Comparison of ENCODE assay signal across 40 cellular contexts in genomic region chr3:158680861-158681260, GRCh38. TPM values are rescaled to one million over a fixed set of nuclear protein-coding genes. Genes with fewer than 3 reads are reported as not detected.
"Had no signal": no experiment of that assay in that cellular context is flagged by ENCODE, and none has a peak within 500 bp of the region (broad histone marks: within the 10 kb centered on the region; RNA-seq: fewer than 3 reads in every experiment).

No MANE protein-coding gene starts in this region.

- H3K27me3 Mint-ChIP-seq: activated CD4-positive, alpha-beta memory T cell treated with anti-CD3 and anti-CD28 coated beads, Interleukin-2, amount 10 ng/mL, durations not matched to agents 7 days and 5 days; activated CD4-positive, alpha-beta T cell treated with anti-CD3 and anti-CD28 coated beads for 36 hours; activated CD4-positive, alpha-beta T cell treated with anti-CD3 and anti-CD28 coated beads, Interleukin-2, amount 10 ng/mL, durations not matched to agents 7 days and 5 days; activated CD8-positive, alpha-beta memory T cell treated with anti-CD3 and anti-CD28 coated beads, Interleukin-2, amount 10 ng/mL, durations not matched to agents 7 days and 5 days; activated naive CD4-positive, alpha-beta T cell treated with anti-CD3 and anti-CD28 coated beads, Interleukin-2, amount 10 ng/mL, durations not matched to agents 7 days and 5 days; activated naive CD4-positive, alpha-beta T cell treated with anti-CD3 and anti-CD28 coated beads, Interleukin-2, amount 50 U/mL, for 24 hours; activated naive CD8-positive, alpha-beta T cell; activated naive CD8-positive, alpha-beta T cell treated with anti-CD3 and anti-CD28 coated beads, Interleukin-2, amount 10 ng/mL, durations not matched to agents 7 days and 5 days; activated naive CD8-positive, alpha-beta T cell treated with anti-CD3 and anti-CD28 coated beads, Interleukin-2, amount 50 U/mL, for 24 hours; brain; central memory CD8-positive, alpha-beta T cell had no signal

- H3K9me3 Mint-ChIP-seq: activated CD4-positive, alpha-beta memory T cell treated with anti-CD3 and anti-CD28 coated beads, Interleukin-2, amount 10 ng/mL, durations not matched to agents 7 days and 5 days; activated CD4-positive, alpha-beta T cell treated with anti-CD3 and anti-CD28 coated beads, Interleukin-2, amount 10 ng/mL, durations not matched to agents 7 days and 5 days; activated naive CD4-positive, alpha-beta T cell treated with anti-CD3 and anti-CD28 coated beads, Interleukin-2, amount 10 ng/mL, durations not matched to agents 7 days and 5 days; activated naive CD4-positive, alpha-beta T cell treated with anti-CD3 and anti-CD28 coated beads, Interleukin-2, amount 50 U/mL, for 24 hours; activated naive CD8-positive, alpha-beta T cell treated with anti-CD3 and anti-CD28 coated beads, Interleukin-2, amount 10 ng/mL, durations not matched to agents 7 days and 5 days; activated naive CD8-positive, alpha-beta T cell treated with anti-CD3 and anti-CD28 coated beads, Interleukin-2, amount 50 U/mL, for 24 hours; activated T-cell treated with anti-CD3 and anti-CD28 coated beads, Interleukin-2, amount 50 U/mL, for 4 hours; activated T-helper 2 cell treated with anti-CD3 and anti-CD28 coated beads, Interferon-gamma antibody, Interleukin-2, Interleukin-4, amounts not matched to agents 10 μg/mL and 5 μg/mL and 100 μg/mL, durations not matched to agents 14 hours and 24 hours and 36 hours; brain; central memory CD8-positive, alpha-beta T cell; T-helper 1 cell treated with Interleukin-12 subunit alpha and Interleukin-12 subunit beta and Interleukin-4 antibody, amounts not matched to agents 30 μg/mL and 1 μg/mL, for 36 hours; T-helper 2 cell treated with Interferon-gamma antibody and Interleukin-4, amounts not matched to agents 5 μg/mL and 100 μg/mL, for 36 hours; WTC11 had no signal

- H3K36me3 ChIP-seq: colonic mucosa had no signal

- H3K27ac ChIP-seq: ascending aorta, cardiac muscle cell, colonic mucosa, WERI-Rb-1 had no signal

- DNase-seq: activated CD4-positive, alpha-beta memory T cell treated with anti-CD3 and anti-CD28 coated beads, Interleukin-2, amount 10 ng/mL, durations not matched to agents 7 days and 5 days; activated CD4-positive, alpha-beta T cell treated with anti-CD3 and anti-CD28 coated beads for 1 hour; activated CD4-positive, alpha-beta T cell treated with anti-CD3 and anti-CD28 coated beads for 36 hours; activated CD4-positive, alpha-beta T cell treated with anti-CD3 and anti-CD28 coated beads for 48 hours; activated CD4-positive, alpha-beta T cell treated with anti-CD3 and anti-CD28 coated beads, Interleukin-2, amount 10 ng/mL, durations not matched to agents 7 days and 5 days; activated CD4-positive, alpha-beta T cell treated with anti-CD3 and anti-CD28 coated beads, Interleukin-2, amount 50 U/mL, for 48 hours; activated CD4-positive, CD25-positive, alpha-beta regulatory T cell; activated CD8-positive, alpha-beta memory T cell treated with anti-CD3 and anti-CD28 coated beads for 24 hours; activated CD8-positive, alpha-beta memory T cell treated with anti-CD3 and anti-CD28 coated beads, Interleukin-2, amount 10 ng/mL, durations not matched to agents 7 days and 5 days; activated CD8-positive, alpha-beta memory T cell treated with anti-CD3 and anti-CD28 coated beads, Interleukin-2, amount 50 U/mL, for 48 hours; activated CD8-positive, alpha-beta T cell treated with anti-CD3 and anti-CD28 coated beads, Interleukin-2, amount 10 ng/mL, durations not matched to agents 7 days and 5 days; activated effector memory CD4-positive, alpha-beta T cell treated with Interleukin-2 at 50 U/mL for 16 hours; activated gamma-delta T cell; activated naive CD4-positive, alpha-beta T cell treated with anti-CD3 and anti-CD28 coated beads, Interleukin-2, amount 10 ng/mL, durations not matched to agents 7 days and 5 days; activated naive CD4-positive, alpha-beta T cell treated with Interleukin-2 at 50 U/mL for 16 hours; activated naive CD8-positive, alpha-beta T cell treated with anti-CD3 and anti-CD28 coated beads, Interleukin-2, amount 10 ng/mL, durations not matched to agents 7 days and 5 days; activated naive CD8-positive, alpha-beta T cell treated with anti-CD3 and anti-CD28 coated beads, Interleukin-2, amount 50 U/mL, for 24 hours; activated T-cell treated with anti-CD3 and anti-CD28 coated beads, Interleukin-2, amount 50 U/mL, for 1 hour; activated T-cell treated with anti-CD3 and anti-CD28 coated beads, Interleukin-2, amount 50 U/mL, for 4 hours; amygdala; anterior cingulate cortex; caudate nucleus; cerebellar nuclear complex; colonic mucosa; T-helper 2 cell; T-helper 9 cell; WERI-Rb-1 had no signal

- H3K27ac Mint-ChIP-seq: activated CD4-positive, alpha-beta memory T cell treated with anti-CD3 and anti-CD28 coated beads, Interleukin-2, amount 10 ng/mL, durations not matched to agents 7 days and 5 days; activated CD4-positive, alpha-beta T cell treated with anti-CD3 and anti-CD28 coated beads for 36 hours; activated CD4-positive, alpha-beta T cell treated with anti-CD3 and anti-CD28 coated beads, Interleukin-2, amount 10 ng/mL, durations not matched to agents 7 days and 5 days; activated CD8-positive, alpha-beta memory T cell treated with anti-CD3 and anti-CD28 coated beads, Interleukin-2, amount 10 ng/mL, durations not matched to agents 7 days and 5 days; activated CD8-positive, alpha-beta T cell treated with anti-CD3 and anti-CD28 coated beads, Interleukin-2, amount 10 ng/mL, durations not matched to agents 7 days and 5 days; activated naive CD4-positive, alpha-beta T cell treated with anti-CD3 and anti-CD28 coated beads, Interleukin-2, amount 10 ng/mL, durations not matched to agents 7 days and 5 days; activated naive CD4-positive, alpha-beta T cell treated with anti-CD3 and anti-CD28 coated beads, Interleukin-2, amount 50 U/mL, for 24 hours; activated naive CD8-positive, alpha-beta T cell; activated naive CD8-positive, alpha-beta T cell treated with anti-CD3 and anti-CD28 coated beads, Interleukin-2, amount 10 ng/mL, durations not matched to agents 7 days and 5 days; activated naive CD8-positive, alpha-beta T cell treated with anti-CD3 and anti-CD28 coated beads, Interleukin-2, amount 50 U/mL, for 24 hours; activated T-helper 2 cell treated with anti-CD3 and anti-CD28 coated beads, Interferon-gamma antibody, Interleukin-2, Interleukin-4, amounts not matched to agents 10 μg/mL and 5 μg/mL and 100 μg/mL, durations not matched to agents 14 hours and 24 hours and 36 hours; brain; T-helper 1 cell treated with Interleukin-12 subunit alpha and Interleukin-12 subunit beta and Interleukin-4 antibody, amounts not matched to agents 30 μg/mL and 1 μg/mL, for 36 hours; T-helper 2 cell treated with Interferon-gamma antibody and Interleukin-4, amounts not matched to agents 5 μg/mL and 100 μg/mL, for 36 hours; WTC11 had no signal

- H3K9me3 ChIP-seq: ascending aorta, colonic mucosa had no signal

- H3K4me1 ChIP-seq: ascending aorta, colonic mucosa had no signal

- H3K27me3 ChIP-seq: ascending aorta, cardiac muscle cell, colonic mucosa had no signal

- H3K4me3 ChIP-seq: ascending aorta, cardiac muscle cell, colonic mucosa had no signal

- H3K4me3 Mint-ChIP-seq: activated CD4-positive, alpha-beta memory T cell treated with anti-CD3 and anti-CD28 coated beads, Interleukin-2, amount 10 ng/mL, durations not matched to agents 7 days and 5 days; activated CD4-positive, alpha-beta T cell treated with anti-CD3 and anti-CD28 coated beads for 36 hours; activated CD4-positive, alpha-beta T cell treated with anti-CD3 and anti-CD28 coated beads, Interleukin-2, amount 10 ng/mL, durations not matched to agents 7 days and 5 days; activated CD8-positive, alpha-beta memory T cell treated with anti-CD3 and anti-CD28 coated beads, Interleukin-2, amount 10 ng/mL, durations not matched to agents 7 days and 5 days; activated CD8-positive, alpha-beta T cell treated with anti-CD3 and anti-CD28 coated beads, Interleukin-2, amount 10 ng/mL, durations not matched to agents 7 days and 5 days; activated naive CD4-positive, alpha-beta T cell treated with anti-CD3 and anti-CD28 coated beads, Interleukin-2, amount 10 ng/mL, durations not matched to agents 7 days and 5 days; activated naive CD4-positive, alpha-beta T cell treated with anti-CD3 and anti-CD28 coated beads, Interleukin-2, amount 50 U/mL, for 24 hours; activated naive CD8-positive, alpha-beta T cell; activated naive CD8-positive, alpha-beta T cell treated with anti-CD3 and anti-CD28 coated beads, Interleukin-2, amount 10 ng/mL, durations not matched to agents 7 days and 5 days; activated naive CD8-positive, alpha-beta T cell treated with anti-CD3 and anti-CD28 coated beads, Interleukin-2, amount 50 U/mL, for 24 hours; activated T-cell treated with anti-CD3 and anti-CD28 coated beads, Interleukin-2, amount 50 U/mL, for 4 hours; brain; central memory CD8-positive, alpha-beta T cell; T-helper 1 cell treated with Interleukin-12 subunit alpha and Interleukin-12 subunit beta and Interleukin-4 antibody, amounts not matched to agents 30 μg/mL and 1 μg/mL, for 36 hours; T-helper 2 cell treated with Interferon-gamma antibody and Interleukin-4, amounts not matched to agents 5 μg/mL and 100 μg/mL, for 36 hours; WTC11 had no signal

- ATAC-seq: activated CD4-positive, alpha-beta T cell treated with anti-CD3 and anti-CD28 coated beads for 36 hours; activated CD4-positive, CD25-positive, alpha-beta regulatory T cell treated with anti-CD3 and anti-CD28 coated beads, Interleukin-2, amount 50 U/mL, for 24 hours; activated CD8-positive, alpha-beta memory T cell treated with anti-CD3 and anti-CD28 coated beads, Interleukin-2, amount 10 ng/mL, durations not matched to agents 7 days and 5 days; activated CD8-positive, alpha-beta T cell treated with anti-CD3 and anti-CD28 coated beads, Interleukin-2, amount 10 ng/mL, durations not matched to agents 7 days and 5 days; activated naive CD8-positive, alpha-beta T cell treated with anti-CD3 and anti-CD28 coated beads, Interleukin-2, amount 50 U/mL, for 24 hours; activated T-cell treated with anti-CD3 and anti-CD28 coated beads, Interleukin-2, amount 50 U/mL, for 4 hours; WTC11 had no signal

- H3K4me1 Mint-ChIP-seq: activated CD4-positive, alpha-beta T cell treated with anti-CD3 and anti-CD28 coated beads, Interleukin-2, amount 10 ng/mL, durations not matched to agents 7 days and 5 days; activated CD8-positive, alpha-beta memory T cell treated with anti-CD3 and anti-CD28 coated beads, Interleukin-2, amount 10 ng/mL, durations not matched to agents 7 days and 5 days; activated naive CD4-positive, alpha-beta T cell treated with anti-CD3 and anti-CD28 coated beads, Interleukin-2, amount 10 ng/mL, durations not matched to agents 7 days and 5 days; brain; central memory CD8-positive, alpha-beta T cell; WTC11 had no signal

- FAIRE-seq: bronchial epithelial cell, TTC549 had no signal

RNA-seq across cellular contexts. Expression of gene RARRES1, which starts 51.4 kb away (rescaled TPM):
- total RNA-seq: activated CD4-positive, alpha-beta memory T cell treated with anti-CD3 and anti-CD28 coated beads, Interleukin-2, amount 10 ng/mL, durations not matched to agents 7 days and 5 days; activated CD4-positive, alpha-beta T cell treated with anti-CD3 and anti-CD28 coated beads for 36 hours; activated CD4-positive, alpha-beta T cell treated with anti-CD3 and anti-CD28 coated beads, Interleukin-2, amount 10 ng/mL, durations not matched to agents 7 days and 5 days; activated CD8-positive, alpha-beta memory T cell treated with anti-CD3 and anti-CD28 coated beads, Interleukin-2, amount 10 ng/mL, durations not matched to agents 7 days and 5 days; activated CD8-positive, alpha-beta T cell treated with anti-CD3 and anti-CD28 coated beads, Interleukin-2, amount 10 ng/mL, durations not matched to agents 7 days and 5 days; activated naive CD8-positive, alpha-beta T cell treated with anti-CD3 and anti-CD28 coated beads, Interleukin-2, amount 10 ng/mL, durations not matched to agents 7 days and 5 days; activated T-cell treated with anti-CD3 and anti-CD28 coated beads, Interleukin-2, amount 50 U/mL, for 4 hours had no signal
